In genomic region chr19:15418112-15418587, GRCh38 we compare ENCODE assay signal across 8 cellular contexts. TPM values are rescaled to one million over a fixed set of nuclear protein-coding genes. Genes with fewer than 3 reads are reported as not detected.
DNase-seq lines count a peak whose midpoint lies in the region; ATAC-seq and TF ChIP-seq lines count a peak whose summit lies in the region.

No MANE protein-coding gene starts in this region.

- H4K20me1 ChIP-seq in PC-3 (ENCODE audit: low read length): peaks cover 31% of the 10 kb centered on the region

- POLR2A ChIA-PET in PC-3 (lab: Charles Lee; ENCODE audit: unreplicated experiment): interaction anchor here (0.6 to 1.5 kb wide), 3 partner anchors 15 to 537 kb away, joined by 4 to 23 read pairs (median 5); partner anchors contain the start of gene AKAP8

- H3K36me3 ChIP-seq in PC-3 (ENCODE audit: low read depth, low read length): peaks cover 23% of the 10 kb centered on the region
- peaks cover 1% of the 10 kb centered on the region for H3K36me3 ChIP-seq in endocrine pancreas (ENCODE audit: control insufficient read depth, insufficient read depth, low read length)
- peaks cover 4 to 11% of the 10 kb centered on the region in 2 donors for H3K36me3 ChIP-seq in muscle layer of duodenum (ENCODE audit: control insufficient read depth in 1 of 2, insufficient read depth in 2 of 2, low read length in 2 of 2)

- TF ChIP-seq CTCF in PC-3 (conservative IDR thresholded peaks at IDR 0.05; ENCODE audit: low read depth, low read length): no peak

- TSS peak; percentile 41 for BruUV-seq in PC-3 (replicated peaks; lab: Mats Ljungman, UMichigan)

- no peaks in the 10 kb centered on the region for H3K27me3 ChIP-seq in PC-3 (ENCODE audit: low read length)
- no peaks in the 10 kb centered on the region for H3K27me3 ChIP-seq in endocrine pancreas (ENCODE audit: control insufficient read depth, insufficient read depth, low read length)
- H3K27me3 ChIP-seq in muscle layer of duodenum (ENCODE audit: low read depth, low read length): no peaks in the 10 kb centered on the region

- CTCF ChIA-PET in PC-3 (lab: Charles Lee): no interaction called here

- DNase-seq in DMS53 (lab: John Stamatoyannopoulos, UW) (peak; percentile 42), DMS53 treated with DMSO at 0.1 percent for 48 hours (lab: John Stamatoyannopoulos, UW; ENCODE audit: unreplicated experiment) (no peak), PC-3 (peak; percentile 26), CD1c-positive myeloid dendritic cell (ENCODE audit: extremely low spot score) (no peak), NCI-H2029 (lab: John Stamatoyannopoulos, UW) (no peak)

- ATAC-seq in PC-3: peak; percentile 2; the same call in 1 of the 2 replicates
- ATAC-seq in HG03571 (IDR thresholded peaks at IDR 0.05; ENCODE audit: unreplicated experiment): no peak

- peak overlapping the region; percentile 97 for H3K4me2 ChIP-seq in PC-3 (ENCODE audit: low read length)

- intact Hi-C loops in PC-3 (cut with micrococcal nuclease): loop anchor here (10.0 kb wide), 1 partner anchor 153 kb away; no protein-coding TSS in a partner anchor

- H3K9ac ChIP-seq in PC-3 (ENCODE audit: low read length) (peak overlapping the region; percentile 92), endocrine pancreas (ENCODE audit: control insufficient read depth, insufficient read depth, low read length) (peak overlapping the region; percentile 70)

- H2AFZ ChIP-seq in PC-3 (ENCODE audit: low read length): peak overlapping the region; percentile 54

- peak overlapping the region; percentile 45 for H3K27ac ChIP-seq in PC-3 (ENCODE audit: low read length)
- peak overlapping the region; percentile 75 for H3K27ac ChIP-seq in muscle layer of duodenum (ENCODE audit: low read length)

- no peaks in the 10 kb centered on the region for H3F3A ChIP-seq in PC-3 (ENCODE audit: low read length, unreplicated experiment)

- H3K9me2 ChIP-seq in PC-3 (replicated peaks; ENCODE audit: low read length): no peaks in the 10 kb centered on the region

- H3K9me3 ChIP-seq in PC-3 (ENCODE audit: low read length) (no peaks in the 10 kb centered on the region), endocrine pancreas (ENCODE audit: control insufficient read depth, low read length) (no peaks in the 10 kb centered on the region), muscle layer of duodenum (ENCODE audit: control insufficient read depth in 1 of 2, low read length in 2 of 2) (peaks cover 0 to 3% of the 10 kb centered on the region in 2 donors)

- peaks cover 56% of the 10 kb centered on the region for H3K79me2 ChIP-seq in PC-3 (ENCODE audit: low read length)

- H3K4me1 ChIP-seq in PC-3 (ENCODE audit: insufficient read depth, low read length) (peaks cover 23% of the 10 kb centered on the region), endocrine pancreas (ENCODE audit: control insufficient read depth, insufficient read depth, low read length) (peaks cover 11% of the 10 kb centered on the region), muscle layer of duodenum (ENCODE audit: control insufficient read depth in 1 of 2, insufficient read depth in 2 of 2, low read length in 2 of 2) (peaks cover 21 to 49% of the 10 kb centered on the region in 2 donors)

- H3K4me3 ChIP-seq in PC-3 (ENCODE audit: low read length) (peak overlapping the region; percentile 97), endocrine pancreas (ENCODE audit: control insufficient read depth, insufficient read depth, low read length) (peak overlapping the region; percentile 88), muscle layer of duodenum (ENCODE audit: low read depth in 1 of 2, low read length in 2 of 2) (peak overlapping the region; percentile 99)

RNA-seq across cellular contexts. Expression of gene AKAP8L, which starts 0.6 kb away (rescaled TPM):
- 97.9 and 137 TPM in 2 replicates for total RNA-seq in PC-3 (2014; rRNA removed)

RNA-seq across cellular contexts. Expression of gene WIZ, which starts 31.6 kb away (rescaled TPM):
- total RNA-seq in PC-3 (2014; rRNA removed): 30.9 and 35.1 TPM in 2 replicates

RNA-seq across cellular contexts. Expression of gene AKAP8, which starts 38.6 kb away (rescaled TPM):
- total RNA-seq in PC-3 (2014; rRNA removed): 36.3 and 48.0 TPM in 2 replicates

RNA-seq across cellular contexts. Expression of gene RASAL3, which starts 46.2 kb away (rescaled TPM):
- total RNA-seq in PC-3 (2014; rRNA removed): not detected in 2 replicates

Comparison
In these comparisons a context has a peak if more than half of its experiments do, and no peak if none do; other contexts are left out.
1. DNase-seq: peak in DMS53 (single experiment) and PC-3 (single experiment); none in DMS53 treated with DMSO at 0.1 percent for 48 hours (single experiment), CD1c-positive myeloid dendritic cell (single experiment) and NCI-H2029 (single experiment).
2. Peak in every context shown above with its lines, with median percentiles within 50 percentile points of each other: H3K4me3 ChIP-seq.